In the genomic region with DNA sequence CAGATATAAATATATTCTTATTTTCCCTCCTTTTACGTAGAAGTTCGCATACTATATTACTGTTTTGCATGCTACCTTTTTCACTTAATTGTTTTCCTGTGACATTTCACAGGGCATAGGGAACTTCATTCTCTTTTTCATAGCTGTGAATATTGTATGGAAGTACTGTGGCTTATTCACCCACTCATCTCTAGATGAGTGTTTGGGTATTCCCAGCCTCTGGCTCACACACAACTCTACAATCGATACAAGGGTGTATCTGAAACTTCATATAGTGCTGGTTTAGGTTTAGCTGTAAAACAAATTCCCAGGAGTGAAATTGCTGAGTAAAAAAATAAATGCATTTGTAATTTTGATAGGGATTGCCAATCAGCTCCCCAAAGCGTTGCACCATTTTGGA, we compare ENCODE assay signal across 20 cellular contexts.
"Had no signal": no experiment of that assay in that cellular context is flagged by ENCODE, and none has a peak within 500 bp of the region (broad histone marks: within the 10 kb centered on the region; RNA-seq: fewer than 3 reads in every experiment).

No MANE protein-coding gene starts in this region.

- H3K27ac Mint-ChIP-seq: endodermal cell; natural killer cell treated with Interleukin-12 subunit alpha and Interleukin-12 subunit beta and Interleukin-15 and Interleukin-18, amount 100 ng/mL, for 72 hours; neural progenitor cell had no signal

- H3K27me3 Mint-ChIP-seq: natural killer cell treated with Interleukin-12 subunit alpha and Interleukin-12 subunit beta and Interleukin-15 and Interleukin-18, amount 100 ng/mL, for 72 hours had no signal

- H3K4me1 Mint-ChIP-seq: neural progenitor cell had no signal

- ATAC-seq: left cardiac atrium; lower lobe of right lung; natural killer cell treated with Interleukin-12 subunit alpha and Interleukin-12 subunit beta and Interleukin-15 and Interleukin-18, amount 100 ng/mL, for 72 hours; right cardiac atrium had no signal

- H3K4me3 Mint-ChIP-seq: endodermal cell; natural killer cell treated with Interleukin-12 subunit alpha and Interleukin-12 subunit beta and Interleukin-15 and Interleukin-18, amount 100 ng/mL, for 72 hours; neural progenitor cell had no signal

- DNase-seq: effector CD4-positive, alpha-beta T cell; endodermal cell; erythroblast; foreskin melanocyte; head of caudate nucleus; kidney; left cardiac atrium; left ventricle myocardium inferior; lower lobe of right lung; mesenchymal stem cell; midbrain; nucleus accumbens; ovary; right cardiac atrium; small intestine; stimulated activated CD4-positive, alpha-beta T cell treated with anti-CD3 and anti-CD28 coated beads, Interleukin-12 subunit alpha, Interleukin-12 subunit beta, amount 100 ng/mL, for 4 hours; stimulated activated naive CD4-positive, alpha-beta T cell; trophoblast cell had no signal
